ENCODE assay signal across 8 cellular contexts in genomic region chr10:23439920-23440875, GRCh38. TPM values are rescaled to one million over a fixed set of nuclear protein-coding genes. Genes with fewer than 3 reads are reported as not detected.
DNase-seq lines count a peak whose midpoint lies in the region; ATAC-seq, FAIRE-seq and TF ChIP-seq lines count a peak whose summit lies in the region.

No MANE protein-coding gene starts in this region.

- DNase-seq in GM18507 (ENCODE audit: extremely low spot score, insufficient read length, low read depth) (no peak), PC-9 (peak in 1 of 2 experiments; percentile 16), Right ventricle myocardium superior (peak; percentile 58), H54 (ENCODE audit: insufficient read length, low spot score) (no peak)
- peak; percentile 40 for DNase-seq in activated naive CD4-positive, alpha-beta T cell treated with anti-CD3 and anti-CD28 coated beads, Interleukin-2, amount 50 U/mL, for 16 hours
- DNase-seq in effector CD8-positive, alpha-beta T cell (lab: John Stamatoyannopoulos, UW), result no peak

- H4K20me1 ChIP-seq in PC-9 (ENCODE audit: insufficient read depth), result peaks cover 14% of the 10 kb centered on the region; the same call in 1 of the 2 replicates

- H3K9me2 ChIP-seq in PC-9 (ENCODE audit: insufficient read depth), result no peaks in the 10 kb centered on the region

- peaks cover 51% of the 10 kb centered on the region for H3K79me2 ChIP-seq in PC-9 (ENCODE audit: low read depth)
- peaks cover 31% of the 10 kb centered on the region for H3K79me2 ChIP-seq in parathyroid adenoma

- H3K36me3 ChIP-seq in PC-9 (ENCODE audit: low read depth), result 0 out of 2 replicates have a peak, but pooled peaks cover 3% of the 10 kb centered on the region
- H3K36me3 ChIP-seq in parathyroid adenoma (ENCODE audit: control insufficient read depth, insufficient read depth, low read length), result no peaks in the 10 kb centered on the region

- peak; percentile 19 for ATAC-seq in HG02759 (IDR thresholded peaks at IDR 0.05; ENCODE audit: unreplicated experiment)
- ATAC-seq in Right ventricle myocardium superior (ENCODE audit: poor library complexity), result no peak

- no peak for TF ChIP-seq POLR2A in H54 (IDR thresholded peaks at IDR 0.05; ENCODE audit: low read depth, low read length)

- H3F3A ChIP-seq in PC-9 (ENCODE audit: insufficient read depth, low read depth), result peaks cover 13% of the 10 kb centered on the region; the same call in 1 of the 2 replicates

- no peaks in the 10 kb centered on the region for H3K27me3 ChIP-seq in PC-9 (ENCODE audit: insufficient read depth, low read depth)
- H3K27me3 ChIP-seq in parathyroid adenoma (ENCODE audit: control insufficient read depth, insufficient read depth, low read length), result no peaks in the 10 kb centered on the region

- H3K4me1 ChIP-seq in PC-9 (replicated peaks; ENCODE audit: insufficient read depth), result peaks cover 30% of the 10 kb centered on the region
- peaks cover 15% of the 10 kb centered on the region for H3K4me1 ChIP-seq in parathyroid adenoma

- H3K4me2 ChIP-seq in PC-9 (peak overlapping the region; percentile 89), parathyroid adenoma (ENCODE audit: low read length) (peak overlapping the region; percentile 70)

- intact Hi-C loops in PC-9 (cut with micrococcal nuclease; ENCODE audit: unreplicated experiment) (loop anchor here (1.0 to 10.0 kb wide), 4 partner anchors 72 to 1925 kb away; no protein-coding TSS in a partner anchor), Right ventricle myocardium superior (cut with DNase I) (loop anchor here (5.0 kb wide), 1 partner anchor 83 kb away; no protein-coding TSS in a partner anchor)

- H3K9me3 ChIP-seq in PC-9 (ENCODE audit: insufficient read depth, low read depth) (no peaks in the 10 kb centered on the region), parathyroid adenoma (ENCODE audit: control insufficient read depth, low read length) (no peaks in the 10 kb centered on the region)

- H3K4me3 ChIP-seq in PC-9 (peak overlapping the region; percentile 78), parathyroid adenoma (ENCODE audit: low read depth, low read length) (peak overlapping the region; percentile 68)

- TF ChIP-seq CTCF in PC-9 (conservative IDR thresholded peaks at IDR 0.05) (no peak), parathyroid adenoma (IDR thresholded peaks at IDR 0.05) (no peak)

- H3K27ac ChIP-seq in PC-9 (peak overlapping the region; percentile 24; the same call in 1 of the 2 replicates), parathyroid adenoma (peak overlapping the region; percentile 75)

- CTCF ChIA-PET in PC-9 (lab: Charles Lee), result interaction anchor here (0.6 kb wide), 1 partner anchor 24 kb away, joined by 4 read pairs; no protein-coding TSS in a partner anchor

- FAIRE-seq in GM18507 (lab: Jason Lieb, UNC), result peak; percentile 58
- FAIRE-seq in H54 (lab: Jason Lieb, UNC), result no peak

- H3K9ac ChIP-seq in parathyroid adenoma, result peak overlapping the region; percentile 84

- TSS peak; percentile 49 for BruUV-seq in PC-9 (replicated peaks; lab: Mats Ljungman, UMichigan)

- POLR2A ChIA-PET in PC-9 (lab: Charles Lee; ENCODE audit: unreplicated experiment), result interaction anchor here (0.6 kb wide), 1 partner anchor 56 kb away, joined by 5 read pairs; no protein-coding TSS in a partner anchor

- H2AFZ ChIP-seq in PC-9 (no peak overlapping the region; the same call in 1 of the 2 replicates), parathyroid adenoma (peak overlapping the region; percentile 65)

RNA-seq across cellular contexts. Expression of gene OTUD1, which starts 1.3 kb away (rescaled TPM):
- total RNA-seq in PC-9 (2021) (16.9 and 21.4 TPM in 2 replicates), Right ventricle myocardium superior (13.3 TPM)

Comparison
In these comparisons a context has a peak if more than half of its experiments do, and no peak if none do; other contexts are left out.
1. DNase-seq: peak in activated naive CD4-positive, alpha-beta T cell treated with anti-CD3 and anti-CD28 coated beads, Interleukin-2, amount 50 U/mL, for 16 hours (single experiment) and Right ventricle myocardium superior (single experiment); none in GM18507 (single experiment), effector CD8-positive, alpha-beta T cell (single experiment) and H54 (single experiment).